ENCODE assay signal across 8 cellular contexts in the genomic region with DNA sequence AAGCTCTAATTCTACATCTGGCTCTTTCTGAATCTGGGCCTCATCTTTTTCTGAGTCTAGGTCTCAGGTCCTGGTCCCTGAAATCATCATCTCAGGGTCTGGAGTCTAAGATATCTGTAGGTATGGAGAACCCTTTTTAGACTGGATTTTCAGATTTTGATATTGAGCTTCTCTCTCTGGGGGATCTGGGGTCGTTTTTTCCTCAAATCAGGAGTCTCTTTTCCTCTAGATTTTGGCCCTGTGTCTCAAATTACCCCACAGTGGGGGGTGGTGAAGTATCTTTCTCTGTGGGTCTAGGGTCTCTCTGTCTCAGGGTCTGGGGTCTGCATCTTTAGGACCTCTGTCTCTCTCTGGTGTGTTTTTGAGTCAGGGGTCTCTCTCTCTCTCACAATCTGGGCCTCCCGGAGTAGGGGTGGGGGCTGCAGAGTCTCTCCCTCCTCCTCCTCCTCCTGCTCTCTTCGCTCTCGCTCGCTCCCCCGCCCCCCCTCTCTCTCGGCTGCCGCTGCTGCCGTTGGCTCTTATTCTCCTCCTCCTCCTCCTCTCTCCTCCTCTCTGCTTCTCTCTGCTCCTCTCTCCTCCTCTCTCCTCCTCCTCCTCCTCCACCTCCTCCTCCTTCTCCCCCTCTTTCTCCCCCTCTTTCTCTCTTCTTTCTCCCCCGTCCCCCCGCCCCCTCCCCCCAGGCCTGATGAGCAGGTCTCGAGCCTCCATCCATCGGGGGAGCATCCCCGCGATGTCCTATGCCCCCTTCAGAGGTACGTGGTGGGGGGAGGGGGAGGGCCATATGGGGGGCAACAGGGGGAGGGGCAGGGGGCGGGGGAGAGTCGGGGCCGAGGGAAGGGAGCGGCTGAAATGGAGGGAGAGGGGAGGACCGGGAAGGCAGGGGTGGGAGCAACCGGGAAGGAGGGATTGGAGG. TPM values are rescaled to one million over a fixed set of nuclear protein-coding genes. Genes with fewer than 3 reads are reported as not detected.
DNase-seq lines count a peak whose midpoint lies in the region; ATAC-seq and TF ChIP-seq lines count a peak whose summit lies in the region.

A gene (plus strand): TSS at position 486 of the 913 bp plus-strand sequence. CDS start 200 bp downstream, at position 686.

- TF ChIP-seq CTCF in transverse colon (IDR thresholded peaks at IDR 0.05): no peak

- in situ Hi-C loops in transverse colon (cut with MboI; ENCODE audit: low pct_ligation_motif_present in 1 of 4, low pct_unique_long_range_greater_than_20kb in 1 of 4, low sequenced_read_pairs in 3 of 4): loop anchor here in 1 of 4 donors (25.0 kb wide), 1 partner anchor 458 kb away; a partner anchor contains a TSS

- no peaks in the 10 kb centered on the region for H3K9me3 ChIP-seq in transverse colon

- intact Hi-C loops in transverse colon (cut with DNase I; ENCODE audit: low total_unique reads): loop anchor here (5.0 to 10.0 kb wide), 2 partner anchors 105 to 1627 kb away; a partner anchor contains a TSS

- H3K36me3 ChIP-seq in transverse colon: peaks cover 0 to 11% (median 0%) of the 10 kb centered on the region in 4 donors

- H3K27ac ChIP-seq in epithelial cell of prostate (peak within 1 kb of the TSS; percentile 90), transverse colon (peak within 1 kb of the TSS; percentile 91 to 96 (median 94))

- peak; percentile 36 for DNase-seq in activated gamma-delta T cell treated with Interleukin-2 at 50 U/mL for 16 hours
- no peak for DNase-seq in activated gamma-delta T cell (lab: John Stamatoyannopoulos, UW)
- peak; percentile 61 to 69 for DNase-seq in activated CD4-positive, alpha-beta T cell treated with anti-CD3 and anti-CD28 coated beads, Interleukin-2, amount 50 U/mL, for 48 hours
- DNase-seq in epithelial cell of prostate (ENCODE audit: low read depth, low spot score): no peak
- peak; percentile 39 for DNase-seq in myocyte (ENCODE audit: low read depth)
- DNase-seq in transverse colon: peak; percentile 58
- DNase-seq in GM19240 (ENCODE audit: insufficient read length, low spot score): no peak

- H3K4me1 ChIP-seq in transverse colon: peaks cover 24 to 57% (median 39%) of the 10 kb centered on the region in 4 donors

- no peak for ATAC-seq in HG03280 (IDR thresholded peaks at IDR 0.05; ENCODE audit: unreplicated experiment)

- no peaks in the 10 kb centered on the region for H3K27me3 ChIP-seq in transverse colon

- peak within 1 kb of the TSS in 3 of 4 donors; percentile 5 to 46 (median 13) for H3K4me3 ChIP-seq in transverse colon

- TF ChIP-seq EP300 in transverse colon (IDR thresholded peaks at IDR 0.05; ENCODE audit: low read depth): no peak

- 10 to 13% methylated on average over 7 to 20 of the region's 22 CpGs for WGBS in transverse colon (ENCODE audit: low coverage in 1 of 2), 2 donors

- TF ChIP-seq POLR2A in transverse colon (IDR thresholded peaks at IDR 0.05): no peak

RNA-seq across cellular contexts. Expression of the gene that starts here (rescaled TPM):
- total RNA-seq in myocyte (2.7 and 2.8 TPM in 2 replicates), transverse colon (10 to 100 TPM in 2 of 4 donors, 1 to 10 TPM in 2; 4.9 to 37.2 (median 11.1) TPM)
- polyA plus RNA-seq in myocyte (2012): 16.6 TPM

Comparison
In these comparisons a context has a peak if more than half of its experiments do, and no peak if none do; other contexts are left out.
1. DNase-seq: peak in activated gamma-delta T cell treated with Interleukin-2 at 50 U/mL for 16 hours (single experiment), activated CD4-positive, alpha-beta T cell treated with anti-CD3 and anti-CD28 coated beads, Interleukin-2, amount 50 U/mL, for 48 hours (2 of 2), myocyte (single experiment) and transverse colon (single experiment); none in activated gamma-delta T cell (single experiment), epithelial cell of prostate (single experiment) and GM19240 (single experiment).